Comparison of ENCODE assay signal across 17 cellular contexts in the genomic region with DNA sequence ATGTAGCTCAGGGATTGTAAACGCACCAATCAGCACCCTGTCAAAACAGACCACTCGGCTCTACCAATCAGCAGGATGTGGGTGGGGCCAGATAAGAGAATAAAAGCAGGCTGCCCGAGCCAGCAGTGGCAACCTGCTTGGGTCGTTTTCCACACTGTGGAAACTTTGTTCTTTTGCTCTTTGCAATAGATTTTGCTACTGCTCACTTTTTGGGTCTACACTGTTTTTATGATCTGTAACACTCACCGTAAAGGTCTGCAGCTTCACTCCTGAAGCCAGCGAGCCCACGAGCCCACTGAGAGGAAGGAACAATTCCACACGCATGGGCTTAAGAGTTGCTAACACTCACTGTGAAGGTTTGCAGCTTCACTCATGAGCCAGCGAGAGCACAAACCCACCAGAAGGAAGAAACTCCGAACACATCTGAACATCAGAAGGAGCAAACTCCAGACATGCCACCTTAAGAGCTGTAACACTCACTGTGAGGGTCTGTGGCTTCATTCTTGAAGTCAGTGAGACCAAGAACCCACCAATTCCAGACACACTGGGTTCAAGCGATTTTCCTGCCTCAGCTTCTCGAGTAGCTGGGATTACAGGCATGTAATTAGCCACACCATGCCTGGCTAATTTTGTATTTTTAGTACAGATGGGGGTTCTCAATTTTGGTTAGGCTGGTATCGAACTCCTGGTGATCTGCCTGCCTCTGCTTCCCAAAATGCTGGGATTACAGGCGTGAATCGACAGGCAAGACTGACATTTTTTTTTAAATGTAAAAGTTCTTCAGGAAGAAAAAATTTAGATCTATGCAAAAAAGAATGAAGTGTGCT. TPM values are rescaled to one million over a fixed set of nuclear protein-coding genes. Genes with fewer than 3 reads are reported as not detected.
"Had no signal": no experiment of that assay in that cellular context is flagged by ENCODE, and none has a peak within 500 bp of the region (broad histone marks: within the 10 kb centered on the region; RNA-seq: fewer than 3 reads in every experiment).

No MANE protein-coding gene starts in this region.

RNA-seq across cellular contexts. Expression of gene MUC22, which starts 11.6 kb away (rescaled TPM):
- total RNA-seq: chondrocyte, colonic mucosa, dermis microvascular lymphatic vessel endothelial cell, endodermal cell, glomerular endothelial cell, kidney epithelial cell, lower leg skin, lower lobe of right lung, lung microvascular endothelial cell, mesothelial cell of epicardium, mucosa of descending colon, myocyte had no signal
- polyA plus RNA-seq: keratinocyte had no signal

RNA-seq across cellular contexts. Expression of gene MUC21, which starts 38.4 kb away (rescaled TPM):
- total RNA-seq: chondrocyte, colonic mucosa, dermis microvascular lymphatic vessel endothelial cell, endodermal cell, gastrocnemius medialis, glomerular endothelial cell, heart right ventricle, kidney epithelial cell, left cardiac atrium, left ventricle myocardium superior, lower leg skin, lung microvascular endothelial cell, mesothelial cell of epicardium, myocyte had no signal
- polyA plus RNA-seq: keratinocyte had no signal
